In the genomic region with DNA sequence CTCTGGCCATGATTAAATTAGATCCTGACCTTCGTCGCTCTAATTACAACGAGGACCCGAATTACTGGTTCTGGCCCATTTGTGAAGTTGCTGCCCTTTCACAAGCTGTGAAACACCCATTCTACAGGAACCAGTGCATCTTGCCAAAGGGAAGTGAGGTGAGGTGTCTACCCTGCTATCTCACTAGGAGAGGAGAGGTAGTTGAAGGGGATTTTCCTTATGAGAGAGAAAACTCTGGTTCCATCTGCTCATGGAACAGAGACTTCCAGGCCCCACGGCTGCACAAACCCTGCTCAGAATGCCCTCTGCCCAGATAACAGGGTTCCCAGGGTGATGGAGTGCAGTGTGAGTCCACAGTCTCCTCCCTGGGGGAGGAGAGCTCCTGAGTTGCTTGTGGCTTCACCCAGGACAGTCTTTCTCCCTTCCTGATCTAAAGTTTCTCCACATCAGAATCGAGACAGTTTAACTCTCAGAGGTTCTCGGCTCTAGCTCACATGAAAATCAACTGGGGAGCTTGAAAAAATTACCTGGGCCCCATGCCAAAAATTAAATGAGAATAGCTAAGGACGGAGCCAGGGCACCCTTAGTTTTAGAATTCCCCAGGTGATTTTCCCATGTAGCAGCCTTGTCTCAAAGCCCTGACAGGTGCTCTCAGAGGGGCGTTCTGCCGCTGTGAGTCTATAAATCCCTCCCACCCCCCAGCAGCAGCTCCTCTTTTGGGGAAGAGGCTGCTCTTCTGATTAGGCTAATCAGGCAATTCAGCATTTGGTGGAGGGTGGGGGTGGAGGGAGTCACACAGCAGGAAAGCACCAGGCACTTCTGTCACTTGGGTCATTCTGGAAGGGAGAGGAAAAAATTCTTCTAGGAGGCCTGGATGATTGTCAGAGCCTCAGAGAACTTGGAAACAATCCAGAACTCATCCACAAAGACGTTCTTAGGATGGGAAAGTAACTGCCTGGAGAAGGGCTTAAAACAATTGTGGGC, we compare ENCODE assay signal across 1 cellular context.
TF ChIP-seq lines count a peak whose summit lies in the region.

No MANE protein-coding gene starts in this region.

TF ChIP-seq in GM23338, 12 proteins besides CTCF, POLR2A, EP300 and RAD21 (continued from another document):
- TF ChIP-seq ETS1 (IDR thresholded peaks at IDR 0.05) = no peak
- TF ChIP-seq CREB1 (CRISPR knock-in tag; IDR thresholded peaks at IDR 0.05; ENCODE audit: low read depth) = no peak
- no peak for TF ChIP-seq ZNF331 (CRISPR knock-in tag; IDR thresholded peaks at IDR 0.05; ENCODE audit: low read depth)
- TF ChIP-seq EZH2 (IDR thresholded peaks at IDR 0.05; ENCODE audit: low read depth, unreplicated experiment) = no peak
- TF ChIP-seq ZNF462 (CRISPR knock-in tag; IDR thresholded peaks at IDR 0.05) = no peak
- no peak for TF ChIP-seq NANOG (IDR thresholded peaks at IDR 0.05; ENCODE audit: borderline replicate concordance)
- TF ChIP-seq POLR2AphosphoS5 (IDR thresholded peaks at IDR 0.05; ENCODE audit: low read depth) = no peak
